In the genomic region with DNA sequence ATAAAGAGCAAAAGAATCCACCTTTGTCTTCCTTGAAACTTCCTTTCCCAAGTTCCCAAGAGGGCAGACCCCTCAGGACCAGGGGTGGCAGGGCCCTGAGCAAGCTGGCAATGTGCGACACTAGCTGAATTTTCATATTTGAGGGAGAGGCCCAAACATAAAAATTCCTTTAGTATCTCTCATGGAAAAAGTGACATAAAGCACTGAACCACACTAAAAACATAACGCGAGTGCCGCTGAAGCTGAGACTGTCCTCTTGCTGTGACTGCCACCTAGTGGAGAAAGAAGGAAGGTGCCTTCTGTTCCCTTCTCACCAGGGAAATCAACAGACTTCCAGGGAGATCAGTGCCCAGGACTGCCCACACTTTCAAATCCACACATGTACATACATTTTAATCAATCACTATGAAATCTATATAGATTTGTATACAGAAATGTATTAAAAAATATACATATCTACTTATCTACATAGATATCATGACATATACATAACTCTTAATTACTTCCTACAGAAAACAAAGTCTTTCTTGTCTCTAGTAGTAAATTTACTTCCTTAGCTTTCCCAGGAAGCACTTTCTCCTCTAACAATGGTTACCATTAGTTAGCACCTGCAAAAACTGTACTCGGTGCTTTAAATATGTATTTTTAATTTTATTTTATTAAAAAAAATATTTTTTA, we compare ENCODE assay signal across 8 cellular contexts. TPM values are rescaled to one million over a fixed set of nuclear protein-coding genes. Genes with fewer than 3 reads are reported as not detected.
DNase-seq lines count a peak whose midpoint lies in the region; TF ChIP-seq lines count a peak whose summit lies in the region.

No MANE protein-coding gene starts in this region.

- no peaks in the 10 kb centered on the region for H4K20me1 ChIP-seq in MM.1S (ENCODE audit: insufficient read depth, low read length)

- H3K4me3 ChIP-seq in MM.1S (ENCODE audit: low read length) (no peak overlapping the region), SJCRH30 (no peak overlapping the region), fibroblast of villous mesenchyme (ENCODE audit: low read depth, low read length) (no peak overlapping the region), neutrophil (ENCODE audit: low read depth in 1 of 2, low read length in 1 of 2) (no peak overlapping the region), stomach smooth muscle (ENCODE audit: low read length in 2 of 2) (no peak overlapping the region)

- peaks cover 5% of the 10 kb centered on the region for H3K36me3 ChIP-seq in MM.1S (replicated peaks; ENCODE audit: insufficient read depth, low read length)
- peaks cover 57% of the 10 kb centered on the region for H3K36me3 ChIP-seq in SJCRH30
- H3K36me3 ChIP-seq in neutrophil: peaks cover 83% of the 10 kb centered on the region
- H3K36me3 ChIP-seq in stomach smooth muscle (ENCODE audit: control insufficient read depth in 2 of 2, insufficient read depth in 2 of 2, low read length in 2 of 2): peaks cover 11 to 15% of the 10 kb centered on the region in 2 donors

- H2AFZ ChIP-seq in MM.1S (ENCODE audit: low read length): no peak overlapping the region

- H3K9ac ChIP-seq in MM.1S (ENCODE audit: low read length) (peak overlapping the region; percentile 13; the same call in 1 of the 2 replicates), stomach smooth muscle (ENCODE audit: low read length in 2 of 2) (peak overlapping the region; percentile 58 to 68)

- H3K79me2 ChIP-seq in MM.1S (ENCODE audit: low read length): peaks cover 17% of the 10 kb centered on the region

- H3K9me3 ChIP-seq in MM.1S (replicated peaks; ENCODE audit: insufficient read depth, low read length): no peaks in the 10 kb centered on the region
- H3K9me3 ChIP-seq in SJCRH30 (replicated peaks): no peaks in the 10 kb centered on the region
- H3K9me3 ChIP-seq in neutrophil: no peaks in the 10 kb centered on the region
- H3K9me3 ChIP-seq in stomach smooth muscle (ENCODE audit: control insufficient read depth in 2 of 2, low read length in 2 of 2): no peaks in the 10 kb centered on the region

- H3K27me3 ChIP-seq in MM.1S (replicated peaks; ENCODE audit: insufficient read depth, low read length) (no peaks in the 10 kb centered on the region), SJCRH30 (no peaks in the 10 kb centered on the region), neutrophil (no peaks in the 10 kb centered on the region), stomach smooth muscle (ENCODE audit: control insufficient read depth in 1 of 2, insufficient read depth in 2 of 2, low read length in 2 of 2) (no peaks in the 10 kb centered on the region)

- peaks cover 16% of the 10 kb centered on the region; the same call in 1 of the 2 replicates for H3F3A ChIP-seq in MM.1S (ENCODE audit: insufficient read depth, low read length)

- no peak overlapping the region for H3K4me2 ChIP-seq in MM.1S (ENCODE audit: low read depth, low read length)

- no peaks in the 10 kb centered on the region for H3K9me2 ChIP-seq in MM.1S (replicated peaks; ENCODE audit: insufficient read depth, low read length)

- H3K27ac ChIP-seq in MM.1S (ENCODE audit: low read length) (no peak overlapping the region), SJCRH30 (no peak overlapping the region), neutrophil (peak overlapping the region; percentile 65), stomach smooth muscle (ENCODE audit: low read length) (peak overlapping the region; percentile 93)

- H3K4me1 ChIP-seq in MM.1S (ENCODE audit: low read length): peaks cover 5% of the 10 kb centered on the region; the same call in 1 of the 2 replicates
- H3K4me1 ChIP-seq in SJCRH30: peaks cover 34% of the 10 kb centered on the region
- peaks cover 8 to 9% of the 10 kb centered on the region in 2 experiments for H3K4me1 ChIP-seq in neutrophil (ENCODE audit: control insufficient read depth in 1 of 2, insufficient read depth in 1 of 2, low read depth in 1 of 2, low read length in 1 of 2)
- H3K4me1 ChIP-seq in stomach smooth muscle (ENCODE audit: control insufficient read depth, insufficient read depth, low read length): peaks cover 77% of the 10 kb centered on the region

- DNase-seq in activated gamma-delta T cell treated with Interleukin-2 at 50 U/mL for 16 hours (peak; percentile 69), activated gamma-delta T cell (lab: John Stamatoyannopoulos, UW) (no peak), MM.1S (peak; percentile 71), SJCRH30 (peak; percentile 69 to 91), fibroblast of villous mesenchyme (ENCODE audit: low read depth) (peak; percentile 94)
- DNase-seq in activated gamma-delta T cell treated with anti-CD3 and anti-CD28 coated beads, Interleukin-2, amount 50 U/mL, for 16 hours (ENCODE audit: low read depth): peak; percentile 55

- TF ChIP-seq CTCF in MM.1S (IDR thresholded peaks at IDR 0.05; ENCODE audit: low read length) (peak; percentile 92), fibroblast of villous mesenchyme (IDR thresholded peaks at IDR 0.05; ENCODE audit: insufficient read depth, low read depth, low read length) (peak; percentile 97), neutrophil (IDR thresholded peaks at IDR 0.05) (peak; percentile 91)

RNA-seq across cellular contexts. Expression of a gene that starts 53.8 kb away (rescaled TPM):
- 12.1 and 12.3 TPM in 2 replicates for total RNA-seq in SJCRH30 (2014; rRNA removed; shearing (Covaris generic))
- total RNA-seq in fibroblast of villous mesenchyme: 27.2 and 34.1 TPM in 2 replicates

Comparison
In these comparisons a context has a peak if more than half of its experiments do, and no peak if none do; other contexts are left out.
1. H3K27ac ChIP-seq: peak in neutrophil (single experiment) and stomach smooth muscle (single experiment); none in MM.1S (single experiment) and SJCRH30 (single experiment).
2. Peak in every context shown above with its lines, with median percentiles within 50 percentile points of each other: CTCF ChIP-seq.